20 cellular contexts compared by ENCODE assay signal in the genomic region with DNA sequence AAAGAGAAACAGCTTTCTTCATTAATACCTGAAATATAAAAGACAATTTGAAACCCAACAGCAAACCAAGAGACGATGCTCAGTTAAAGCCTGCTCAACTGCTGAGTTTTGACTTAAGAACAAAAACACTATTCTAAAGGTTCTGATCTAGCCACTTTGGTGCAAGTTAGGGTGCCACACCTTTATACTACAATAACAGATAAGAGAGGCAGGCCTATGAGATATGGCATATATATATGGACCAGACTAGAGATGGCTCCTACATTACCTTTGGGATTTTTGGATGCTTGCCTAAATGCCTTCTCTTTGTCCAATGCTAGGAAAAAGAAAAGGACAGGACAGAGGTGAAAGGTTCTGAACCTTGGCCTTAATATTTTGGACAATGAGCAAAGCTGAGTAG.
DNase-seq lines count a peak whose midpoint lies in the region; ATAC-seq and TF ChIP-seq lines count a peak whose summit lies in the region.
"Had no signal": no experiment of that assay in that cellular context is flagged by ENCODE, and none has a peak within 500 bp of the region (broad histone marks: within the 10 kb centered on the region; RNA-seq: fewer than 3 reads in every experiment).

No MANE protein-coding gene starts in this region.

- H4K20me1 ChIP-seq in GM23338 (replicated peaks; ENCODE audit: insufficient read depth) = no peaks in the 10 kb centered on the region

- H3K27me3 ChIP-seq in GM23338 (ENCODE audit: insufficient read depth) = no peaks in the 10 kb centered on the region
- H3K27me3 ChIP-seq in colonic mucosa = no peaks in the 10 kb centered on the region
- H3K27me3 ChIP-seq in transverse colon = no peaks in the 10 kb centered on the region
- H3K27me3 ChIP-seq: BE2C; BLaER1 treated with 17β-estradiol and CSF1 and Interleukin-3, amounts not matched to agents 10 nM and 100 nM had no signal

- H3K4me2 ChIP-seq in GM23338 = no peak overlapping the region
- H3K4me2 ChIP-seq: BLaER1 treated with 17β-estradiol and CSF1 and Interleukin-3, amounts not matched to agents 10 nM and 100 nM had no signal

- no peak overlapping the region for H3K9ac ChIP-seq in colonic mucosa (ENCODE audit: low read depth in 2 of 2, low read length in 2 of 2)
- H3K9ac ChIP-seq: BLaER1 treated with 17β-estradiol and CSF1 and Interleukin-3, amounts not matched to agents 10 nM and 100 nM; GM23248 had no signal

- H3K36me3 Mint-ChIP-seq in GM23338 (ENCODE audit: low read depth) = peaks cover 82% of the 10 kb centered on the region

- no peak overlapping the region for H3K4me3 Mint-ChIP-seq in GM23338
- H3K4me3 Mint-ChIP-seq: CD14-positive monocyte; CD4-positive, alpha-beta T cell; H9 had no signal

- no peaks in the 10 kb centered on the region for H3K79me2 ChIP-seq in GM23338 (replicated peaks; ENCODE audit: insufficient read depth)

- no peaks in the 10 kb centered on the region for H3K9me2 ChIP-seq in GM23338 (ENCODE audit: insufficient read depth)

- H3K9me3 Mint-ChIP-seq in GM23338 = no peaks in the 10 kb centered on the region
- H3K9me3 Mint-ChIP-seq: CD4-positive, alpha-beta T cell; H9 had no signal

- no peaks in the 10 kb centered on the region for H3K4me1 ChIP-seq in GM23338 (ENCODE audit: insufficient read depth)
- no peaks in the 10 kb centered on the region for H3K4me1 ChIP-seq in colonic mucosa
- peaks cover 14% of the 10 kb centered on the region for H3K4me1 ChIP-seq in mucosa of descending colon (ENCODE audit: low read depth)
- peaks cover 0 to 16% (median 6%) of the 10 kb centered on the region in 4 donors for H3K4me1 ChIP-seq in transverse colon
- H3K4me1 ChIP-seq: BE2C had no signal

- H3K36me3 ChIP-seq in GM23338 (ENCODE audit: insufficient read depth) = peaks cover 58% of the 10 kb centered on the region
- H3K36me3 ChIP-seq in colonic mucosa = peaks cover 4% of the 10 kb centered on the region
- H3K36me3 ChIP-seq in mucosa of descending colon (ENCODE audit: low read depth) = no peaks in the 10 kb centered on the region
- H3K36me3 ChIP-seq in transverse colon = peaks cover 0 to 67% (median 22%) of the 10 kb centered on the region in 4 donors

- no peak for TF ChIP-seq CTCF in GM23338 (conservative IDR thresholded peaks at IDR 0.05; ENCODE audit: low read depth in 2 of 2)
- no peak for TF ChIP-seq CTCF in colonic mucosa (IDR thresholded peaks at IDR 0.05)
- TF ChIP-seq CTCF in mucosa of descending colon (IDR thresholded peaks at IDR 0.05) = no peak
- no peak for TF ChIP-seq CTCF in transverse colon (IDR thresholded peaks at IDR 0.05)

- H3K27me3 Mint-ChIP-seq in GM23338 (ENCODE audit: insufficient read depth, low read depth, poor library complexity) = no peaks in the 10 kb centered on the region
- H3K27me3 Mint-ChIP-seq: CD4-positive, alpha-beta T cell had no signal

- H3K27ac ChIP-seq in GM23338 (ENCODE audit: low read depth) (no peak overlapping the region), colonic mucosa (peak overlapping the region; percentile 49), transverse colon (peak overlapping the region in 3 of 4 donors; percentile 44 to 51 (median 49))
- H3K27ac ChIP-seq: BLaER1 treated with 17β-estradiol and CSF1 and Interleukin-3, amounts not matched to agents 10 nM and 100 nM; GM23248 had no signal

- H3K9me3 ChIP-seq in colonic mucosa = no peaks in the 10 kb centered on the region
- no peaks in the 10 kb centered on the region for H3K9me3 ChIP-seq in mucosa of descending colon
- H3K9me3 ChIP-seq in transverse colon = no peaks in the 10 kb centered on the region
- H3K9me3 ChIP-seq: BE2C; BLaER1 treated with 17β-estradiol and CSF1 and Interleukin-3, amounts not matched to agents 10 nM and 100 nM had no signal

- intact Hi-C loops in colonic mucosa (cut with DNase I) = no loop called here
- intact Hi-C loops in mucosa of descending colon (cut with DNase I, micrococcal nuclease) = no loop called here
- intact Hi-C loops in transverse colon (cut with DNase I; ENCODE audit: low total_unique reads) = no loop called here

- H3F3A ChIP-seq in GM23338 (replicated peaks; ENCODE audit: low read depth) = no peaks in the 10 kb centered on the region

- TF ChIP-seq EP300 in transverse colon (IDR thresholded peaks at IDR 0.05; ENCODE audit: low read depth) = no peak

- H3K27ac Mint-ChIP-seq in GM23338 = no peak overlapping the region
- H3K27ac Mint-ChIP-seq: CD14-positive monocyte; CD4-positive, alpha-beta T cell; H9 had no signal

- in situ Hi-C loops in transverse colon (cut with MboI; ENCODE audit: low pct_ligation_motif_present in 1 of 4, low pct_unique_long_range_greater_than_20kb in 1 of 4, low sequenced_read_pairs in 3 of 4) = no loop called here

- no peak overlapping the region for H2AFZ ChIP-seq in GM23338
- H2AFZ ChIP-seq: GM23248 had no signal

- H3K4me3 ChIP-seq in GM23338 = no peak overlapping the region
- no peak overlapping the region for H3K4me3 ChIP-seq in colonic mucosa
- H3K4me3 ChIP-seq in mucosa of descending colon = no peak overlapping the region
- H3K4me3 ChIP-seq in transverse colon = no peak overlapping the region
- H3K4me3 ChIP-seq: BLaER1 treated with 17β-estradiol and CSF1 and Interleukin-3, amounts not matched to agents 10 nM and 100 nM; GM12878; GM23248 had no signal

- no peak for TF ChIP-seq POLR2A in transverse colon (IDR thresholded peaks at IDR 0.05)

- ATAC-seq in GM23338 = no peak
- ATAC-seq in mucosa of descending colon = peak; percentile 58
- no peak for ATAC-seq in HG03521 (IDR thresholded peaks at IDR 0.05; ENCODE audit: unreplicated experiment)
- ATAC-seq in HG02642 (IDR thresholded peaks at IDR 0.05; ENCODE audit: poor library complexity, unreplicated experiment) = no peak
- ATAC-seq: GM12878, HCT116 had no signal

- H3K4me1 Mint-ChIP-seq in GM23338 = no peaks in the 10 kb centered on the region
- H3K4me1 Mint-ChIP-seq: H9 had no signal

- 43 to 80% methylated on average over 1 of the region's 1 CpG for WGBS in transverse colon (ENCODE audit: low coverage in 1 of 2), 2 donors

- DNase-seq in GM23338 (ENCODE audit: low spot score) = no peak
- no peak for DNase-seq in colonic mucosa
- no peak for DNase-seq in mucosa of descending colon
- no peak for DNase-seq in transverse colon
- no peak for DNase-seq in AML-193 (lab: John Stamatoyannopoulos, UW)
- DNase-seq: BE2C; Calu3; CD4-positive, alpha-beta T cell; COR-L47; DMS79; EL; GDM1; GM23248; H9 had no signal

TF ChIP-seq in GM23338, 12 proteins besides CTCF, POLR2A, EP300 and RAD21:
- TF ChIP-seq ZNF114 (CRISPR knock-in tag; IDR thresholded peaks at IDR 0.05) = no peak
- no peak for TF ChIP-seq EZH2 (IDR thresholded peaks at IDR 0.05; ENCODE audit: low read depth, unreplicated experiment)
- TF ChIP-seq EZH2phosphoT487 (IDR thresholded peaks at IDR 0.05; ENCODE audit: unreplicated experiment) = peak; percentile 42
